Comparison of ENCODE assay signal across 21 cellular contexts in the genomic region with DNA sequence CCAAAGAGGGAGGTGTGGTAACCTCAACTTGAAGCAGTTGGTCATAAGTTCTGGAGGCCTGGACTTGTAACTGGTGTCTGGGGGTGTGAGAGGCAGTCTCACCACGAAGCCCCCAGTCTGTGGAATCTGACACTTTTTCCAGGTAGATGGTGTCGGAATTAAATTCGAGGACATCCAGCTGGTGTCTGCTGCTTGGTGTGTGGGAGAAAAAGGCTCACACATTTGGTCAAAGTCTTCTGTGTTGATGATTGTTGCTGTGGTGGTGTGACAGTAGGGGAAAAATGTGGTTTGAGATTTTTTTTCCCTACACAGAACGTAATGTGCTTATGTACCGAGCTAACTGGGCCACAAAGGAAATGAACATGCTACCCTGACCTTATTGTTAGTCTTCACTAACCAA.
"Had no signal": no experiment of that assay in that cellular context is flagged by ENCODE, and none has a peak within 500 bp of the region (broad histone marks: within the 10 kb centered on the region; RNA-seq: fewer than 3 reads in every experiment).

No MANE protein-coding gene starts in this region.

- ATAC-seq: activated naive CD4-positive, alpha-beta T cell treated with anti-CD3 and anti-CD28 coated beads, Interleukin-2, amount 50 U/mL, for 72 hours; foreskin keratinocyte; left colon; naive thymus-derived CD8-positive, alpha-beta T cell; right cardiac atrium; stimulated activated naive CD8-positive, alpha-beta T cell treated with anti-CD3 and anti-CD28 coated beads, Interleukin-15, amount 100 ng/mL, for 72 hours had no signal

- H3K27ac Mint-ChIP-seq: activated CD4-positive, alpha-beta memory T cell treated with anti-CD3 and anti-CD28 coated beads, Interleukin-2, amount 10 ng/mL, durations not matched to agents 7 days and 5 days; activated naive CD4-positive, alpha-beta T cell treated with anti-CD3 and anti-CD28 coated beads, Interleukin-2, amount 50 U/mL, for 72 hours; activated T-cell treated with anti-CD3 and anti-CD28 coated beads, Interleukin-2, amount 50 U/mL, for 24 hours; progenitor cell of endocrine pancreas; stimulated activated naive CD8-positive, alpha-beta T cell treated with anti-CD3 and anti-CD28 coated beads, Interleukin-15, amount 100 ng/mL, for 72 hours; type B pancreatic cell had no signal

- H3K4me3 ChIP-seq: esophagus squamous epithelium had no signal

- H3K9me3 ChIP-seq: esophagus squamous epithelium had no signal

- H3K4me3 Mint-ChIP-seq: activated CD4-positive, alpha-beta memory T cell treated with anti-CD3 and anti-CD28 coated beads, Interleukin-2, amount 10 ng/mL, durations not matched to agents 7 days and 5 days; activated T-cell treated with anti-CD3 and anti-CD28 coated beads, Interleukin-2, amount 50 U/mL, for 24 hours; naive thymus-derived CD8-positive, alpha-beta T cell; stimulated activated naive CD8-positive, alpha-beta T cell treated with anti-CD3 and anti-CD28 coated beads, Interleukin-15, amount 100 ng/mL, for 72 hours; type B pancreatic cell had no signal

- H3K4me1 Mint-ChIP-seq: activated CD4-positive, alpha-beta memory T cell treated with anti-CD3 and anti-CD28 coated beads, Interleukin-2, amount 10 ng/mL, durations not matched to agents 7 days and 5 days; stimulated activated naive CD8-positive, alpha-beta T cell treated with anti-CD3 and anti-CD28 coated beads, Interleukin-15, amount 100 ng/mL, for 72 hours had no signal

- H3K9me3 Mint-ChIP-seq: activated CD4-positive, alpha-beta memory T cell treated with anti-CD3 and anti-CD28 coated beads, Interleukin-2, amount 10 ng/mL, durations not matched to agents 7 days and 5 days; activated T-cell treated with anti-CD3 and anti-CD28 coated beads, Interleukin-2, amount 50 U/mL, for 24 hours; type B pancreatic cell had no signal

- H3K27ac ChIP-seq: esophagus squamous epithelium, foreskin keratinocyte, WERI-Rb-1 had no signal

- H3K36me3 ChIP-seq: esophagus squamous epithelium, WERI-Rb-1 had no signal

- H3K27me3 ChIP-seq: esophagus squamous epithelium, foreskin keratinocyte had no signal

- H3K27me3 Mint-ChIP-seq: activated CD4-positive, alpha-beta memory T cell treated with anti-CD3 and anti-CD28 coated beads, Interleukin-2, amount 10 ng/mL, durations not matched to agents 7 days and 5 days; activated T-cell treated with anti-CD3 and anti-CD28 coated beads, Interleukin-2, amount 50 U/mL, for 24 hours; stimulated activated naive CD8-positive, alpha-beta T cell treated with anti-CD3 and anti-CD28 coated beads, Interleukin-15, amount 100 ng/mL, for 72 hours; type B pancreatic cell had no signal

- FAIRE-seq: bronchial epithelial cell, islet of Langerhans, small intestine had no signal

- H3K36me3 Mint-ChIP-seq: activated naive CD4-positive, alpha-beta T cell treated with anti-CD3 and anti-CD28 coated beads, Interleukin-2, amount 50 U/mL, for 72 hours; naive thymus-derived CD8-positive, alpha-beta T cell; type B pancreatic cell had no signal

- DNase-seq: activated CD4-positive, alpha-beta memory T cell treated with anti-CD3 and anti-CD28 coated beads, Interleukin-2, amount 10 ng/mL, durations not matched to agents 7 days and 5 days; activated gamma-delta T cell; activated T-cell treated with anti-CD3 and anti-CD28 coated beads, Interleukin-2, amount 50 U/mL, for 24 hours; anterior cingulate cortex; esophagus squamous epithelium; foreskin keratinocyte; head of caudate nucleus; left colon; mammary epithelial cell; naive thymus-derived CD8-positive, alpha-beta T cell; occipital lobe; right cardiac atrium; small intestine; stimulated activated CD4-positive, alpha-beta T cell treated with anti-CD3 and anti-CD28 coated beads, Interleukin-4, amount 100 ng/mL, for 24 hours; stimulated activated naive CD8-positive, alpha-beta T cell treated with anti-CD3 and anti-CD28 coated beads, Interleukin-15, amount 100 ng/mL, for 72 hours; WERI-Rb-1 had no signal

- H3K4me1 ChIP-seq: esophagus squamous epithelium, foreskin keratinocyte had no signal
